ENCODE assay signal across 8 cellular contexts in the genomic region with DNA sequence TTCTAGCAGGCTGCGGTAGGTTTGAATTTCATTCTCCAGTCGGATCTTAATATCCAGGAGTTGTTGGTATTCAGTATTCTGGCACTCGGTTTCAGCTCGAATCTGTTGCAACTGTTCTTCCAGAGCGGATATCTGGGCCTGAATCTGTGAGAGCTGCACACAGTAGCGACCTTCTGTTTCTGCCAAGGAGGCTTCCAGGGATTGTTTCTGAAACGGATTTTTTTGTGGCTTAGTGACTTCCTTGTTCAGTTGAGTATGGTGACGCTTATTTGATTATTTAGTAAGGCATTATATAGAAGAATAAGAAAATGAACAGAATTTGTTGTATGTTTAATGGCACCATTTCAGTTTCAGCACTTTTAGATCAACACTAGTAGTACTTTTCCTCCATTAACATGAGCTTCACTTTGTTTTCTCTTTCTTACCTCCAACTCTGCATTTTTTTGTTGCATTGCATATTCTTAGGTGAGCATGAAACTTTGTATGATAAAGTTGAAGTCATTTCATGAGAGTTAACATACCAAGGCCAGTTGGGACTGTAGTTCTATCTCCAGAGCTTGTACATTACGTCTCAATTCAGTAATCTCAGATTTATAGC. TPM values are rescaled to one million over a fixed set of nuclear protein-coding genes. Genes with fewer than 3 reads are reported as not detected.
DNase-seq lines count a peak whose midpoint lies in the region; ATAC-seq lines count a peak whose summit lies in the region.

No MANE protein-coding gene starts in this region.

- H3K9me3 Mint-ChIP-seq in dendritic cell treated with granulocyte-macrophage colony-stimulating factor and Interleukin-4, amounts not matched to agents 40 ng/mL and 50 ng/mL, for 4 days: peaks cover 20% of the 10 kb centered on the region

- H3K79me1 ChIP-seq in mesendoderm (ENCODE audit: low read length): no peaks in the 10 kb centered on the region

- no peak overlapping the region for H2BK120ac ChIP-seq in mesendoderm (ENCODE audit: low read depth, low read length)

- ATAC-seq in HG03520 (IDR thresholded peaks at IDR 0.05; ENCODE audit: unreplicated experiment): no peak

- peak overlapping the region; percentile 78 for H3K9ac ChIP-seq in mesendoderm (ENCODE audit: low read length)

- no peak overlapping the region for H3K18ac ChIP-seq in mesendoderm (ENCODE audit: low read length)

- H3K27me3 ChIP-seq in mesendoderm (ENCODE audit: insufficient read depth, low read length, poor library complexity): no peaks in the 10 kb centered on the region

- H3K27me3 Mint-ChIP-seq in dendritic cell treated with granulocyte-macrophage colony-stimulating factor and Interleukin-4, amounts not matched to agents 40 ng/mL and 50 ng/mL, for 4 days: peaks cover 44% of the 10 kb centered on the region

- peak overlapping the region; percentile 89 for H4K8ac ChIP-seq in mesendoderm (ENCODE audit: low read depth, low read length)

- no peak overlapping the region for H3K27ac ChIP-seq in mesendoderm (ENCODE audit: low read depth, low read length)

- intact Hi-C loops in dendritic cell treated with granulocyte-macrophage colony-stimulating factor and Interleukin-4, amounts not matched to agents 40 ng/mL and 50 ng/mL, for 4 days (cut with micrococcal nuclease): no loop called here

- H3K4me3 Mint-ChIP-seq in dendritic cell treated with granulocyte-macrophage colony-stimulating factor and Interleukin-4, amounts not matched to agents 40 ng/mL and 50 ng/mL, for 4 days: peak overlapping the region; percentile 72

- no peaks in the 10 kb centered on the region for H3K79me2 ChIP-seq in mesendoderm (ENCODE audit: control insufficient read depth, insufficient read depth, low read length)

- H3K56ac ChIP-seq in mesendoderm (ENCODE audit: low read length): peak overlapping the region; percentile 83

- H2BK15ac ChIP-seq in mesendoderm (replicated peaks; ENCODE audit: low read depth): no peak overlapping the region

- no peak overlapping the region for H3K27ac Mint-ChIP-seq in dendritic cell treated with granulocyte-macrophage colony-stimulating factor and Interleukin-4, amounts not matched to agents 40 ng/mL and 50 ng/mL, for 4 days

- H3K36me3 Mint-ChIP-seq in dendritic cell treated with granulocyte-macrophage colony-stimulating factor and Interleukin-4, amounts not matched to agents 40 ng/mL and 50 ng/mL, for 4 days (ENCODE audit: low read depth): peaks cover 15% of the 10 kb centered on the region

- DNase-seq in CMK (ENCODE audit: low read depth): peak; percentile 18
- peak; percentile 5 for DNase-seq in NAMALWA (ENCODE audit: low spot score)
- DNase-seq in mesendoderm: peak; percentile 8
- no peak for DNase-seq in Ammon's horn (ENCODE audit: low spot score)
- DNase-seq in activated CD8-positive, alpha-beta memory T cell treated with anti-CD3 and anti-CD28 coated beads, Interleukin-2, amount 50 U/mL, for 48 hours: no peak
- DNase-seq in SIG-M5 treated with dmso at 0.1 percent for 504 hours (lab: John Stamatoyannopoulos, UW; ENCODE audit: unreplicated experiment): no peak

- peak overlapping the region; percentile 72 for H3K4me2 ChIP-seq in mesendoderm (ENCODE audit: low read length)

- H3K36me3 ChIP-seq in mesendoderm (ENCODE audit: control insufficient read depth, insufficient read depth, low read length): peaks cover 1% of the 10 kb centered on the region

- peak overlapping the region; percentile 99 for H4K5ac ChIP-seq in mesendoderm (ENCODE audit: low read length)

- no CpG with 5 or more reads among the region's 9 CpGs for WGBS in mesendoderm (ENCODE audit: extremely low coverage, insufficient coverage, low lambda C conversion rate)

- H3K4ac ChIP-seq in mesendoderm (ENCODE audit: low read depth, low read length): peak overlapping the region; percentile 70

- peak overlapping the region; percentile 82 for H3K4me3 ChIP-seq in mesendoderm (ENCODE audit: low read length)

- H2AK5ac ChIP-seq in mesendoderm (ENCODE audit: low read length): no peak overlapping the region

- no peak overlapping the region for H2BK5ac ChIP-seq in mesendoderm (ENCODE audit: low read length)

- H3K4me1 Mint-ChIP-seq in dendritic cell treated with granulocyte-macrophage colony-stimulating factor and Interleukin-4, amounts not matched to agents 40 ng/mL and 50 ng/mL, for 4 days (ENCODE audit: low read depth): no peaks in the 10 kb centered on the region

- no peak overlapping the region for H3K23ac ChIP-seq in mesendoderm (ENCODE audit: low read length)

- H3K4me1 ChIP-seq in mesendoderm (ENCODE audit: control insufficient read depth, low read depth, low read length): no peaks in the 10 kb centered on the region

RNA-seq across cellular contexts. Expression of a gene that starts 2.8 kb away (rescaled TPM):
- 55.9 TPM for polyA plus RNA-seq in mesendoderm (2013, experiment 1 of 2)
- polyA plus RNA-seq in mesendoderm (2013, experiment 2 of 2): 53.5 TPM

RNA-seq across cellular contexts. Expression of a gene that starts 19.9 kb away (rescaled TPM):
- not detected for polyA plus RNA-seq in mesendoderm (2013, experiment 1 of 2)
- not detected for polyA plus RNA-seq in mesendoderm (2013, experiment 2 of 2)

RNA-seq across cellular contexts. Expression of a gene that starts 37.3 kb away (rescaled TPM):
- 0.01 TPM for polyA plus RNA-seq in mesendoderm (2013, experiment 1 of 2)
- not detected for polyA plus RNA-seq in mesendoderm (2013, experiment 2 of 2)

RNA-seq across cellular contexts. Expression of a gene that starts 47.4 kb away (rescaled TPM):
- polyA plus RNA-seq in mesendoderm (2013, experiment 1 of 2): not detected
- polyA plus RNA-seq in mesendoderm (2013, experiment 2 of 2): not detected

RNA-seq across cellular contexts. Expression of a gene that starts 47.6 kb away (rescaled TPM):
- not detected for polyA plus RNA-seq in mesendoderm (2013, experiment 1 of 2)
- not detected for polyA plus RNA-seq in mesendoderm (2013, experiment 2 of 2)

Comparison
In these comparisons a context has a peak if more than half of its experiments do, and no peak if none do; other contexts are left out.
1. DNase-seq: peak in CMK (single experiment), NAMALWA (single experiment) and mesendoderm (single experiment); none in Ammon's horn (single experiment), activated CD8-positive, alpha-beta memory T cell treated with anti-CD3 and anti-CD28 coated beads, Interleukin-2, amount 50 U/mL, for 48 hours (single experiment) and SIG-M5 treated with dmso at 0.1 percent for 504 hours (single experiment).